In the genomic region with DNA sequence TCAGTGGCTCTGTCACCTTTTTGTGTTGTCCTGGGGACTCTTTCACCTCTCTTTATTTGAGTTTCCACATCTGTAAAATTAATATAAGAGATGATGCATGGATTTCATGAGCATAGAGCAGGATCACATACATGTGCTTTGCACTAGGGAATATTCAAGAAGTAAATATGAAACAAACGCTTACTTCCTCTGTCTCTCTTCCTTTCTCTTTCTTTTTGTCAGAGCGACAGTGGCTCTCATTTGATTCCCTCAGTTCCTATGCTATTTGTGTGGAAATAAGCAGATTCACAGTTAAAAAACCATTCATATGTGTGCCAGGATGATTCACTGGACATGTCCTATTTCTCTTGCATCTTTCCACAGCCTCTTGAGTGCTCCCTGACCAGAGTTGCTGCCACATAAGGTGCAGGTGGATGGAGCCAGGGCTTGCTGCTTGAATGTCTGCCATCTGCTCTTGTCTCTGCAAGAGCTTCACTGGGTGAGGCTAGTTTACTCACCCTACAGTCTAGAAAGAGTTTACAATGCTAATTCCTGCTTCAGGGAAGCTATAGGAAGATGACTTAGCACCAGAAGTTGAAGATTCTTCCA, we compare ENCODE assay signal across 8 cellular contexts.
DNase-seq lines count a peak whose midpoint lies in the region; ATAC-seq and TF ChIP-seq lines count a peak whose summit lies in the region.

No MANE protein-coding gene starts in this region.

- CTCF ChIA-PET in CD8-positive, alpha-beta memory T cell (lab: Charles Lee): interaction anchor here (0.7 to 9.5 kb wide), 3 partner anchors 11 to 103 kb away, joined by 3 to 64 read pairs (median 11); no protein-coding TSS in a partner anchor

- H3K4me3 ChIP-seq in CD8-positive, alpha-beta memory T cell (ENCODE audit: low read length): peak overlapping the region; percentile 60
- H3K4me3 ChIP-seq in brain microvascular endothelial cell (ENCODE audit: low read depth, low read length): no peak overlapping the region

- H3K4me1 ChIP-seq in CD8-positive, alpha-beta memory T cell (ENCODE audit: insufficient read depth, low read length): peaks cover 72% of the 10 kb centered on the region

- H3K9me3 Mint-ChIP-seq in CD8-positive, alpha-beta memory T cell: no peaks in the 10 kb centered on the region

- peak overlapping the region; percentile 85 to 99 (median 93) for H3K27ac Mint-ChIP-seq in CD8-positive, alpha-beta memory T cell

- H3K27me3 ChIP-seq in CD8-positive, alpha-beta memory T cell (ENCODE audit: insufficient read depth, low read length, poor library complexity, severe bottlenecking): no peaks in the 10 kb centered on the region
- no peaks in the 10 kb centered on the region for H3K27me3 ChIP-seq in brain microvascular endothelial cell (replicated peaks)

- H3K36me3 Mint-ChIP-seq in CD8-positive, alpha-beta memory T cell: peaks cover 0 to 6% (median 4%) of the 10 kb centered on the region in 3 donors

- DNase-seq in CD8-positive, alpha-beta memory T cell: no peak
- no peak for DNase-seq in brain microvascular endothelial cell
- no peak for DNase-seq in COLO668 (lab: John Stamatoyannopoulos, UW; ENCODE audit: unreplicated experiment)
- DNase-seq in stimulated activated CD4-positive, alpha-beta T cell treated with anti-CD3 and anti-CD28 coated beads, Interleukin-2, amount 100 ng/mL, for 24 hours: no peak
- no peak for DNase-seq in NCI-H446 (lab: John Stamatoyannopoulos, UW)
- no peak for DNase-seq in NCI-H2107 (lab: John Stamatoyannopoulos, UW)

- peak; percentile 62 for ATAC-seq in GM19463 (IDR thresholded peaks at IDR 0.05; ENCODE audit: unreplicated experiment)
- peak; percentile 76 for ATAC-seq in HG03439 (IDR thresholded peaks at IDR 0.05; ENCODE audit: unreplicated experiment)

- peak overlapping the region; percentile 28 to 90 (median 81) for H3K4me3 Mint-ChIP-seq in CD8-positive, alpha-beta memory T cell

- no peaks in the 10 kb centered on the region for H3K9me3 ChIP-seq in CD8-positive, alpha-beta memory T cell (ENCODE audit: low read length)

- H3K4me1 Mint-ChIP-seq in CD8-positive, alpha-beta memory T cell: peaks cover 52 to 73% (median 71%) of the 10 kb centered on the region in 3 donors

- in situ Hi-C loops in brain microvascular endothelial cell (cut with HindIII; ENCODE audit: low pct_ligation_motif_present, low sequenced_read_pairs): no loop called here

- TF ChIP-seq CTCF in brain microvascular endothelial cell (IDR thresholded peaks at IDR 0.05; ENCODE audit: low read depth, low read length, missing control alignments): no peak

- H3K27ac ChIP-seq in CD8-positive, alpha-beta memory T cell (ENCODE audit: low read depth, low read length): peak overlapping the region; percentile 8
- H3K27ac ChIP-seq in brain microvascular endothelial cell: peak overlapping the region; percentile 98

- no peaks in the 10 kb centered on the region for H3K27me3 Mint-ChIP-seq in CD8-positive, alpha-beta memory T cell

- H3K36me3 ChIP-seq in CD8-positive, alpha-beta memory T cell (ENCODE audit: insufficient read depth, low read length): no peaks in the 10 kb centered on the region
- no peaks in the 10 kb centered on the region for H3K36me3 ChIP-seq in brain microvascular endothelial cell (replicated peaks)

- POLR2A ChIA-PET in CD8-positive, alpha-beta memory T cell (lab: Charles Lee): interaction anchor here (1.2 to 2.9 kb wide), 4 partner anchors 11 to 15 kb away, joined by 3 to 20 read pairs (median 8); no protein-coding TSS in a partner anchor
